ENCODE assay signal across 19 cellular contexts in the genomic region with DNA sequence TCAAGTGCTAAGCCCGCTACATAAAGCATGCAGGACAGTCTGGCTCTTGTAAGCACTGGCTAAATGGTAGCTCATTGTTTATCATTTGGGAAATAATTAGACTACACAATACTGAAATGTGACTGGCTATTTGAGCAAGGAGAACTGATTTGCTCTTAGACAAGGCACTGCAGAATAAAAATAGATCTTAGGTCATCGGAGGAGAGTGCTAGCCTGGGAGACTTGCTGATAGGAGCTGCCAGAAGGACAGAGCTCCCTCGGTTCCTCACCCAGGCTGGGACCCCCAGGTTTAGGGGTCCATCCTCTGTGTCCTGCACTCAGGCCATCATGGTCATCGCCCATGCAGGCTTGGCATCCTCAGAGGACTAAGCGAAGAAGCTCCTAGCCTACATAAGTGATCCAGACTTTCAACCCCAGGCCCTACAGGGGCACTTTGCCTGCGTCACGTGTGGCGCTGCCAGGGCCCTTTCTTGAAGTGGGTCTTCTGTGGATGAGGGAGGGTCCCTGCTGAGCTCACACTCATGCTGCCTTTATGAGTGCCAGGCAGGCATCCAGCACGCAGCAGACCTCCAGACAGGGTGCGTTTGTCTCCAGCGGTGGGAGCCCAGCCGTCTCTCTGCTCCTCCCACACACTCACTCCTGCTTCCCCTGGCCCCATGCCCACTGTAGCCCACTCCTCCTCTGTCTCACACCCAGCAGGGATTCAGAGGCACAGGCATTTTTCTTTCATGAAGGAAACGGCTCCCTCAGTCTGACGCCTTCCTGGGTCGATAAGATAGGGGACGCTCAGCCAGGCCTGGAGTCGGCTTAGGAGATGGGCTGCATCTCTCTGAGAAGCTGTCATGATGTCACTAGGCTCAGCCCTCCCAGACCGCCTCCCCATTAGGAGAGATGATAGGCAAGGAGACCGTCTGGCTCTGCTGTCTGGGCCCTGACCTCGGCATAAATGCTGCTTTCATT.
A peak's percentile ranks its signal among the peaks of the same experiment; 100 is the strongest.
DNase-seq lines count a peak whose midpoint lies in the region; ATAC-seq and TF ChIP-seq lines count a peak whose summit lies in the region.
"Had no signal": no experiment of that assay in that cellular context is flagged by ENCODE, and none has a peak within 500 bp of the region (broad histone marks: within the 10 kb centered on the region; RNA-seq: fewer than 3 reads in every experiment).

No MANE protein-coding gene starts in this region.

- intact Hi-C loops in heart left ventricle (cut with DNase I) (loop anchor here in 3 of 10 donors (5.0 to 10.0 kb wide), 3 partner anchors 122 to 185 kb away; partner anchors contain the start of gene NCAM1 (in 1 of the 3)), psoas muscle (cut with DNase I) (no loop called here), ovary (cut with DNase I) (no loop called here)

- peak in 1 of 2 donors; percentile 17 for TF ChIP-seq POLR2A in heart left ventricle (IDR thresholded peaks at IDR 0.05)
- TF ChIP-seq POLR2A in ovary (IDR thresholded peaks at IDR 0.05) = no peak

- H3K36me3 ChIP-seq in H7 (replicated peaks; ENCODE audit: control insufficient read depth, insufficient read depth, low read length) = no peaks in the 10 kb centered on the region
- no peaks in the 10 kb centered on the region for H3K36me3 ChIP-seq in heart left ventricle
- H3K36me3 ChIP-seq in psoas muscle (ENCODE audit: insufficient read depth in 1 of 2, low read depth in 1 of 2) = no peaks in the 10 kb centered on the region
- H3K36me3 ChIP-seq in ovary = no peaks in the 10 kb centered on the region
- H3K36me3 ChIP-seq: esophagus squamous epithelium, stomach had no signal

- no peaks in the 10 kb centered on the region for H3K27me3 ChIP-seq in H7 (ENCODE audit: control insufficient read depth, insufficient read depth, low read length)
- no peaks in the 10 kb centered on the region for H3K27me3 ChIP-seq in heart left ventricle
- no peaks in the 10 kb centered on the region for H3K27me3 ChIP-seq in psoas muscle (ENCODE audit: insufficient read depth in 3 of 3, low read length in 2 of 3)
- no peaks in the 10 kb centered on the region for H3K27me3 ChIP-seq in ovary

- H3K4me1 ChIP-seq in heart left ventricle = peaks cover 0 to 48% (median 24%) of the 10 kb centered on the region in 12 donors
- H3K4me1 ChIP-seq in psoas muscle = peaks cover 8% of the 10 kb centered on the region
- H3K4me1 ChIP-seq in ovary (ENCODE audit: insufficient read depth) = no peaks in the 10 kb centered on the region
- H3K4me1 ChIP-seq: stomach had no signal

- peak; percentile 35 to 65 (median 55) for ATAC-seq in heart left ventricle
- peak; percentile 69 to 83 (median 78) for ATAC-seq in psoas muscle
- no peak for ATAC-seq in HG02981 (IDR thresholded peaks at IDR 0.05; ENCODE audit: unreplicated experiment)
- no peak for ATAC-seq in HG02973 (IDR thresholded peaks at IDR 0.05; ENCODE audit: unreplicated experiment)
- ATAC-seq: HCT116, left colon, Panc1 had no signal

- no peak overlapping the region for H3K4me3 ChIP-seq in H7 (ENCODE audit: insufficient read depth, low read depth, low read length)
- H3K4me3 ChIP-seq in heart left ventricle = no peak overlapping the region
- H3K4me3 ChIP-seq in psoas muscle = no peak overlapping the region
- no peak overlapping the region for H3K4me3 ChIP-seq in ovary
- H3K4me3 ChIP-seq: esophagus squamous epithelium, stomach had no signal

- TF ChIP-seq CTCF in heart left ventricle (IDR thresholded peaks at IDR 0.05) (no peak), psoas muscle (IDR thresholded peaks at IDR 0.05) (no peak), ovary (IDR thresholded peaks at IDR 0.05) (no peak)

- no peak for TF ChIP-seq EP300 in ovary (IDR thresholded peaks at IDR 0.05)

- peak; percentile 46 for DNase-seq in H7
- peak; percentile 88 for DNase-seq in NCI-H82 (lab: John Stamatoyannopoulos, UW)
- peak in 1 of 5 donors; percentile 58 for DNase-seq in heart left ventricle
- no peak for DNase-seq in psoas muscle
- no peak for DNase-seq in HT-29 (ENCODE audit: low spot score)
- DNase-seq in ovary = no peak
- DNase-seq: activated gamma-delta T cell treated with Interleukin-2 at 50 U/mL for 16 hours, aorta, Calu3, esophagus squamous epithelium, left colon, NCI-H510A, stomach, SW 1271 had no signal

- no peaks in the 10 kb centered on the region for H3K9me3 ChIP-seq in heart left ventricle
- H3K9me3 ChIP-seq in psoas muscle = no peaks in the 10 kb centered on the region
- no peaks in the 10 kb centered on the region for H3K9me3 ChIP-seq in ovary
- H3K9me3 ChIP-seq: esophagus squamous epithelium, stomach had no signal

- WGBS in heart left ventricle, 4 donors = 28 to 34% (median 31%) methylated on average over 19 to 20 of the region's 20 CpGs
- 66 to 70% (median 69%) methylated on average over 20 of the region's 20 CpGs for whole genome bisulfite sequencing in psoas muscle, 3 donors
- WGBS in ovary, 3 donors = 37 to 40% (median 39%) methylated on average over 20 of the region's 20 CpGs

- H3K27ac ChIP-seq in heart left ventricle = peak overlapping the region; percentile 18 to 84 (median 70)
- H3K27ac ChIP-seq in psoas muscle = no peak overlapping the region
- no peak overlapping the region for H3K27ac ChIP-seq in ovary
- H3K27ac ChIP-seq: esophagus squamous epithelium, stomach, VCaP had no signal

Comparison
In these comparisons a context has a peak if more than half of its experiments do, and no peak if none do; other contexts are left out.
1. DNase-seq: peak in H7 (single experiment) and NCI-H82 (single experiment); none in psoas muscle (0 of 2), HT-29 (single experiment) and ovary (0 of 5).
2. ATAC-seq: peak in heart left ventricle (4 of 4) and psoas muscle (4 of 4); none in HG02981 (single experiment) and HG02973 (single experiment).
3. H3K27ac ChIP-seq: peak in heart left ventricle (12 of 12); none in psoas muscle (single experiment) and ovary (0 of 2).